1 cellular context compared by ENCODE assay signal in the genomic region with DNA sequence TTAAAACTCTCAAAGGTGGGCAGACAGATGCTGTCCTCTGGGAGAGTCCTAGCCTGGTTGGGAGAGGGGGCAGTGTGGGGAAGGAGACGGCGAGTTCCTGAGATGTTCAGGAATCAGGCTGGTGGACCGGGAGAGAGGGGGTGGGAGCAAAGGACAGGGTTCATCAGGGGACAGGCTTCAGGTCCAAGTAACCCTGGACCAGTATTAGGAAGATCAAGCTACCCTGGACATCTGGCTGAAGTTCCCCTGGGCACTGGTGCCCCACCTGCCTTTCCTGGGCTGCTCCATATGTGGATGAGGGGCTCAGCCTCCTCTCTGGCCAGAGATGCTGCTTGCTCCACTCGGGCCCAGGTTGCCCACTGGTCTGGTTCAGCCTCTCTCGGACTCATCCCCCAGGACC.
TF ChIP-seq lines count a peak whose summit lies in the region.

No MANE protein-coding gene starts in this region.

TF ChIP-seq in HepG2, 621 proteins besides CTCF, POLR2A, EP300 and RAD21:
- TF ChIP-seq BHLHE40 (IDR thresholded peaks at IDR 0.05; ENCODE audit: low read length): no peak
- TF ChIP-seq GLI4 (CRISPR knock-in tag; IDR thresholded peaks at IDR 0.05; ENCODE audit: borderline replicate concordance): no peak
- no peak for TF ChIP-seq ZNF318 (CRISPR knock-in tag; IDR thresholded peaks at IDR 0.05)
- no peak for TF ChIP-seq AKAP8 (CRISPR knock-in tag; IDR thresholded peaks at IDR 0.05)
- TF ChIP-seq ZNF703 (CRISPR knock-in tag; IDR thresholded peaks at IDR 0.05; ENCODE audit: borderline replicate concordance): no peak
- TF ChIP-seq NR2F1 (CRISPR knock-in tag; IDR thresholded peaks at IDR 0.05): no peak
- TF ChIP-seq SUZ12 (IDR thresholded peaks at IDR 0.05; ENCODE audit: low read depth, low read length): no peak
- TF ChIP-seq ATF3 (CRISPR knock-in tag; IDR thresholded peaks at IDR 0.05): no peak
- no peak for TF ChIP-seq ZNF260 (CRISPR knock-in tag; IDR thresholded peaks at IDR 0.05; ENCODE audit: borderline replicate concordance, low read depth)
- TF ChIP-seq ZNF382 (CRISPR knock-in tag; IDR thresholded peaks at IDR 0.05; ENCODE audit: borderline replicate concordance): no peak
- TF ChIP-seq, protein P1, sequence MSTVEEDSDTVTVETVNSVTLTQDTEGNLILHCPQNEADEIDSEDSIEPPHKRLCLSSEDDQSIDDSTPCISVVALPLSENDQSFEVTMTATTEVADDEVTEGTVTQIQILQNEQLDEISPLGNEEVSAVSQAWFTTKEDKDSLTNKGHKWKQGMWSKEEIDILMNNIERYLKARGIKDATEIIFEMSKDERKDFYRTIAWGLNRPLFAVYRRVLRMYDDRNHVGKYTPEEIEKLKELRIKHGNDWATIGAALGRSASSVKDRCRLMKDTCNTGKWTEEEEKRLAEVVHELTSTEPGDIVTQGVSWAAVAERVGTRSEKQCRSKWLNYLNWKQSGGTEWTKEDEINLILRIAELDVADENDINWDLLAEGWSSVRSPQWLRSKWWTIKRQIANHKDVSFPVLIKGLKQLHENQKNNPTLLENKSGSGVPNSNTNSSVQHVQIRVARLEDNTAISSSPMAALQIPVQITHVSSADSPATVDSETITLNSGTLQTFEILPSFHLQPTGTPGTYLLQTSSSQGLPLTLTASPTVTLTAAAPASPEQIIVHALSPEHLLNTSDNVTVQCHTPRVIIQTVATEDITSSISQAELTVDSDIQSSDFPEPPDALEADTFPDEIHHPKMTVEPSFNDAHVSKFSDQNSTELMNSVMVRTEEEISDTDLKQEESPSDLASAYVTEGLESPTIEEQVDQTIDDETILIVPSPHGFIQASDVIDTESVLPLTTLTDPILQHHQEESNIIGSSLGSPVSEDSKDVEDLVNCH (CRISPR knock-in tag; IDR thresholded peaks at IDR 0.05): no peak
- no peak for TF ChIP-seq ZNF772 (CRISPR knock-in tag; IDR thresholded peaks at IDR 0.05)
- no peak for TF ChIP-seq ZNF263 (CRISPR knock-in tag; IDR thresholded peaks at IDR 0.05)
- TF ChIP-seq TAF1 (CRISPR knock-in tag; IDR thresholded peaks at IDR 0.05): no peak
- no peak for TF ChIP-seq RCOR2 (CRISPR knock-in tag; IDR thresholded peaks at IDR 0.05)
- TF ChIP-seq KLF16 (CRISPR knock-in tag; IDR thresholded peaks at IDR 0.05): no peak
- no peak for TF ChIP-seq SCMH1 (CRISPR knock-in tag; IDR thresholded peaks at IDR 0.05; ENCODE audit: borderline replicate concordance)
